8 cellular contexts compared by ENCODE assay signal in genomic region chr6:29941916-29942274, GRCh38. TPM values are rescaled to one million over a fixed set of nuclear protein-coding genes. Genes with fewer than 3 reads are reported as not detected.
DNase-seq lines count a peak whose midpoint lies in the region; ATAC-seq lines count a peak whose summit lies in the region.

No MANE protein-coding gene starts in this region.

- H3K4me1 Mint-ChIP-seq in T-helper 17 cell, result peaks cover 33% of the 10 kb centered on the region

- H3K36me3 Mint-ChIP-seq in T-helper 17 cell (ENCODE audit: low read depth), result peaks cover 16% of the 10 kb centered on the region

- ATAC-seq in GM19452 (IDR thresholded peaks at IDR 0.05; ENCODE audit: unreplicated experiment) (peak; percentile 10), T-helper 17 cell (no peak), Right ventricle myocardium superior (ENCODE audit: poor library complexity) (peak; percentile 44), HG03521 (IDR thresholded peaks at IDR 0.05; ENCODE audit: unreplicated experiment) (no peak)

- peak overlapping the region; percentile 59 for H3K4me3 ChIP-seq in skeletal muscle cell (ENCODE audit: low read depth, low read length)

- peak overlapping the region; percentile 100 for H3K27ac Mint-ChIP-seq in T-helper 17 cell

- no peaks in the 10 kb centered on the region for H3K27me3 Mint-ChIP-seq in T-helper 17 cell

- H3K9me3 ChIP-seq in T-helper 17 cell (ENCODE audit: control insufficient read depth, low read length, poor library complexity, severe bottlenecking), result no peaks in the 10 kb centered on the region

- intact Hi-C loops in Right ventricle myocardium superior (cut with DNase I), result no loop called here

- peak overlapping the region; percentile 97 for H3K4me3 Mint-ChIP-seq in T-helper 17 cell

- DNase-seq in T-helper 17 cell (no peak), Right ventricle myocardium superior (no peak), skeletal muscle cell (ENCODE audit: low read depth) (no peak), NCI-H226 (no peak), T1000 (lab: John Stamatoyannopoulos, UW) (no peak)
- DNase-seq in activated CD4-positive, CD25-positive, alpha-beta regulatory T cell treated with anti-CD3 and anti-CD28 coated beads, Interleukin-2, amount 50 U/mL, for 72 hours, result no peak

RNA-seq across cellular contexts. Expression of gene HLA-A, which starts 0.4 kb away (rescaled TPM):
- total RNA-seq in T-helper 17 cell (1,000 to 10,000 TPM; 1,960 to 2,242 TPM), Right ventricle myocardium superior (222 TPM)

Comparison
In these comparisons a context has a peak if more than half of its experiments do, and no peak if none do; other contexts are left out.
1. ATAC-seq: peak in GM19452 (single experiment) and Right ventricle myocardium superior (single experiment); none in T-helper 17 cell (single experiment) and HG03521 (single experiment).